ENCODE assay signal across 9 cellular contexts in genomic region chr7:124263232-124263827, GRCh38.
DNase-seq lines count a peak whose midpoint lies in the region; ATAC-seq, FAIRE-seq and TF ChIP-seq lines count a peak whose summit lies in the region.
"Had no signal": no experiment of that assay in that cellular context is flagged by ENCODE, and none has a peak within 500 bp of the region (broad histone marks: within the 10 kb centered on the region; RNA-seq: fewer than 3 reads in every experiment).

No MANE protein-coding gene starts in this region.

- in situ Hi-C loops in K562 (cut with MboI), result no loop called here

- no peaks in the 10 kb centered on the region for H3K36me3 ChIP-seq in K562 (ENCODE audit: control insufficient read depth, insufficient read depth, low read length)
- H3K36me3 ChIP-seq: SJSA1 had no signal

- no peaks in the 10 kb centered on the region for H3K4me1 ChIP-seq in K562 (replicated peaks in 1 of 2; ENCODE audit: control insufficient read depth in 2 of 2, insufficient read depth in 2 of 2, low read length in 2 of 2)
- H3K4me1 ChIP-seq: SJSA1 had no signal

- intact Hi-C loops in K562 (cut with micrococcal nuclease), result no loop called here

- no peak for FAIRE-seq in K562 (lab: Jason Lieb, UNC)

- TF ChIP-seq POLR2A in K562 (conservative IDR thresholded peaks at IDR 0.05), result no peak

- DNase-seq in GM10248 (ENCODE audit: extremely low spot score) (peak; percentile 25), K562 (ENCODE audit: extremely low read depth in 1 of 4, low spot score in 3 of 4) (peak in 1 of 4 experiments; percentile 3), NCI-H345 treated with DMSO at 0.1 percent for 48 hours (lab: John Stamatoyannopoulos, UW; ENCODE audit: unreplicated experiment) (no peak), NCI-H1694 treated with DMSO at 0.1 percent for 48 hours (lab: John Stamatoyannopoulos, UW) (no peak), NCI-H446 treated with DMSO at 0.1 percent for 48 hours (lab: John Stamatoyannopoulos, UW) (no peak), GF-D8 (lab: John Stamatoyannopoulos, UW) (no peak)

- H3K4me2 ChIP-seq in K562 (ENCODE audit: insufficient read depth, low read length), result no peak overlapping the region

- H3K9me1 ChIP-seq in K562 (ENCODE audit: control insufficient read depth, insufficient read depth, low read length), result no peaks in the 10 kb centered on the region

- TF ChIP-seq CTCF in GM10248 (IDR thresholded peaks at IDR 0.05; ENCODE audit: control extremely low read depth, extremely low read depth, low read depth, missing control alignments), result no peak
- TF ChIP-seq CTCF in K562 (IDR thresholded peaks at IDR 0.05 in 2 of 3, conservative IDR thresholded peaks at IDR 0.05 in 1 of 3; ENCODE audit: insufficient read depth in 2 of 3, low read depth in 1 of 3, low read length in 3 of 3), result no peak

- H3K79me2 ChIP-seq in K562 (ENCODE audit: control insufficient read depth, insufficient read depth, low read length), result no peaks in the 10 kb centered on the region

- peak; percentile 20 to 33; a peak in 2 of 4 replicates for TF ChIP-seq RAD21 in K562 (CRISPR knock-in tag; conservative IDR thresholded peaks at IDR 0.05 in 1 of 2, IDR thresholded peaks at IDR 0.05 in 1 of 2)

- H2AFZ ChIP-seq in K562 (ENCODE audit: low read depth, low read length), result no peak overlapping the region

- 0 out of 2 replicates have a peak, but pooled peaks cover 1% of the 10 kb centered on the region for H3K9me3 ChIP-seq in K562 (replicated peaks; ENCODE audit: control insufficient read depth, insufficient read depth, low read depth, low read length)
- H3K9me3 ChIP-seq: SJSA1 had no signal

- POLR2A ChIA-PET in GM10248 (lab: Yijun Ruan, JAX), result no interaction called here
- POLR2A ChIA-PET in K562 (lab: Yijun Ruan, JAX), result interaction anchor here (0.6 kb wide), 1 partner anchor 374 kb away, joined by 3 read pairs; no protein-coding TSS in a partner anchor

- no peak for TF ChIP-seq EP300 in K562 (IDR thresholded peaks at IDR 0.05; ENCODE audit: low read length)

- ATAC-seq in GM21447 (IDR thresholded peaks at IDR 0.05; ENCODE audit: unreplicated experiment), result peak; percentile 87
- ATAC-seq in HG03432 (IDR thresholded peaks at IDR 0.05; ENCODE audit: unreplicated experiment), result peak; percentile 96
- peak; percentile 63 for ATAC-seq in K562

- no TSS peak for BruUV-seq in K562 (replicated peaks; lab: Mats Ljungman, UMichigan)

- no peak overlapping the region for H3K9ac ChIP-seq in K562 (ENCODE audit: insufficient read depth in 1 of 2, low read depth in 2 of 2, low read length in 2 of 2)

- 1% methylated on average over 4 of the region's 4 CpGs for WGBS in K562 (ENCODE audit: insufficient coverage, low coverage, missing lambda C conversion rate)

- H3K27ac ChIP-seq in K562 (ENCODE audit: extremely low read depth, low read depth, low read length), result no peak overlapping the region
- H3K27ac ChIP-seq: SJSA1 had no signal

- CTCF ChIA-PET in GM10248 (lab: Yijun Ruan, JAX), result interaction anchor here (0.8 to 1.5 kb wide), 2 partner anchors 13 to 15 kb away, joined by 4 to 5 read pairs; no protein-coding TSS in a partner anchor
- CTCF ChIA-PET in K562 (lab: Yijun Ruan, JAX; ENCODE audit: low intra/inter-chr PET ratio), result no interaction called here

- no peaks in the 10 kb centered on the region for H3K27me3 ChIP-seq in K562 (ENCODE audit: control insufficient read depth in 2 of 2, insufficient read depth in 2 of 2, low read length in 2 of 2)
- H3K27me3 ChIP-seq: SJSA1 had no signal

- no peaks in the 10 kb centered on the region for H4K20me1 ChIP-seq in K562 (replicated peaks; ENCODE audit: control insufficient read depth, insufficient read depth, low read length)

- no peak overlapping the region for H3K4me3 ChIP-seq in K562
- H3K4me3 ChIP-seq: SJSA1 had no signal

TF ChIP-seq in K562, 482 proteins besides CTCF, POLR2A, EP300 and RAD21 (continues in another document):
- TF ChIP-seq, protein P1, sequence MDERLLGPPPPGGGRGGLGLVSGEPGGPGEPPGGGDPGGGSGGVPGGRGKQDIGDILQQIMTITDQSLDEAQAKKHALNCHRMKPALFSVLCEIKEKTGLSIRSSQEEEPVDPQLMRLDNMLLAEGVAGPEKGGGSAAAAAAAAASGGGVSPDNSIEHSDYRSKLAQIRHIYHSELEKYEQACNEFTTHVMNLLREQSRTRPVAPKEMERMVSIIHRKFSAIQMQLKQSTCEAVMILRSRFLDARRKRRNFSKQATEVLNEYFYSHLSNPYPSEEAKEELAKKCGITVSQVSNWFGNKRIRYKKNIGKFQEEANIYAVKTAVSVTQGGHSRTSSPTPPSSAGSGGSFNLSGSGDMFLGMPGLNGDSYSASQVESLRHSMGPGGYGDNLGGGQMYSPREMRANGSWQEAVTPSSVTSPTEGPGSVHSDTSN (CRISPR knock-in tag; IDR thresholded peaks at IDR 0.05; ENCODE audit: low read depth), result 0 out of 2 replicates have a peak, but pooled peaks have one; percentile 17
- TF ChIP-seq, protein P1 (tag; conservative IDR thresholded peaks at IDR 0.05; ENCODE audit: low read depth), result no peak
- TF ChIP-seq ZC3H8 (IDR thresholded peaks at IDR 0.05), result no peak
- peak; percentile 43 for TF ChIP-seq RFX1 (IDR thresholded peaks at IDR 0.05)
- TF ChIP-seq CEBPB (tag; IDR thresholded peaks at IDR 0.05), result peak; percentile 27; the same call in 1 of the 2 replicates
- TF ChIP-seq, protein P2, sequence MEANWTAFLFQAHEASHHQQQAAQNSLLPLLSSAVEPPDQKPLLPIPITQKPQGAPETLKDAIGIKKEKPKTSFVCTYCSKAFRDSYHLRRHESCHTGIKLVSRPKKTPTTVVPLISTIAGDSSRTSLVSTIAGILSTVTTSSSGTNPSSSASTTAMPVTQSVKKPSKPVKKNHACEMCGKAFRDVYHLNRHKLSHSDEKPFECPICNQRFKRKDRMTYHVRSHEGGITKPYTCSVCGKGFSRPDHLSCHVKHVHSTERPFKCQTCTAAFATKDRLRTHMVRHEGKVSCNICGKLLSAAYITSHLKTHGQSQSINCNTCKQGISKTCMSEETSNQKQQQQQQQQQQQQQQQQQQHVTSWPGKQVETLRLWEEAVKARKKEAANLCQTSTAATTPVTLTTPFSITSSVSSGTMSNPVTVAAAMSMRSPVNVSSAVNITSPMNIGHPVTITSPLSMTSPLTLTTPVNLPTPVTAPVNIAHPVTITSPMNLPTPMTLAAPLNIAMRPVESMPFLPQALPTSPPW (CRISPR knock-in tag; IDR thresholded peaks at IDR 0.05), result 0 out of 2 replicates have a peak, but pooled peaks have one; percentile 9
- TF ChIP-seq, protein P3, sequence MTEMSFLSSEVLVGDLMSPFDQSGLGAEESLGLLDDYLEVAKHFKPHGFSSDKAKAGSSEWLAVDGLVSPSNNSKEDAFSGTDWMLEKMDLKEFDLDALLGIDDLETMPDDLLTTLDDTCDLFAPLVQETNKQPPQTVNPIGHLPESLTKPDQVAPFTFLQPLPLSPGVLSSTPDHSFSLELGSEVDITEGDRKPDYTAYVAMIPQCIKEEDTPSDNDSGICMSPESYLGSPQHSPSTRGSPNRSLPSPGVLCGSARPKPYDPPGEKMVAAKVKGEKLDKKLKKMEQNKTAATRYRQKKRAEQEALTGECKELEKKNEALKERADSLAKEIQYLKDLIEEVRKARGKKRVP (CRISPR knock-in tag; IDR thresholded peaks at IDR 0.05), result peak; percentile 99
- peak; percentile 46; the same call in 1 of the 2 replicates for TF ChIP-seq ZBTB17 (CRISPR knock-in tag; IDR thresholded peaks at IDR 0.05)
- TF ChIP-seq, protein P4, sequence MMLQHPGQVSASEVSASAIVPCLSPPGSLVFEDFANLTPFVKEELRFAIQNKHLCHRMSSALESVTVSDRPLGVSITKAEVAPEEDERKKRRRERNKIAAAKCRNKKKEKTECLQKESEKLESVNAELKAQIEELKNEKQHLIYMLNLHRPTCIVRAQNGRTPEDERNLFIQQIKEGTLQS (IDR thresholded peaks at IDR 0.05), result peak; percentile 68; the same call in 1 of the 2 replicates
- TF ChIP-seq, protein P4 (CRISPR knock-in tag; conservative IDR thresholded peaks at IDR 0.05), result no peak
- no peak for TF ChIP-seq SMC3 (conservative IDR thresholded peaks at IDR 0.05; ENCODE audit: insufficient read depth, low read depth, low read length)
- 0 out of 2 replicates have a peak, but pooled peaks have one; percentile 15 for TF ChIP-seq JUND (IDR thresholded peaks at IDR 0.05; ENCODE audit: borderline replicate concordance, low read depth, low read length)
- TF ChIP-seq JUND (tag; IDR thresholded peaks at IDR 0.05; ENCODE audit: borderline replicate concordance, low read depth, low read length), result no peak
- TF ChIP-seq ZSCAN32 (CRISPR knock-in tag; IDR thresholded peaks at IDR 0.05), result peak; percentile 93
- TF ChIP-seq ZNF140 (CRISPR knock-in tag; IDR thresholded peaks at IDR 0.05), result no peak
- TF ChIP-seq FOXA3 (CRISPR knock-in tag; conservative IDR thresholded peaks at IDR 0.05 in 1 of 2, IDR thresholded peaks at IDR 0.05 in 1 of 2), result no peak
- TF ChIP-seq IRF2 (CRISPR knock-in tag; IDR thresholded peaks at IDR 0.05), result no peak
- no peak for TF ChIP-seq RFX5 (IDR thresholded peaks at IDR 0.05; ENCODE audit: low read depth, low read length)
- no peak for TF ChIP-seq NBN (IDR thresholded peaks at IDR 0.05; ENCODE audit: low read depth)
- peak; percentile 60; the same call in 1 of the 2 replicates for TF ChIP-seq ZNF311 (CRISPR knock-in tag; IDR thresholded peaks at IDR 0.05)
- no peak for TF ChIP-seq MTA2 (IDR thresholded peaks at IDR 0.05; ENCODE audit: low read depth)
- TF ChIP-seq DMBX1 (CRISPR knock-in tag; IDR thresholded peaks at IDR 0.05; ENCODE audit: borderline replicate concordance), result 0 out of 2 replicates have a peak, but pooled peaks have one; percentile 9
- peak; percentile 33; the same call in 1 of the 2 replicates for TF ChIP-seq CXXC5 (CRISPR knock-in tag; IDR thresholded peaks at IDR 0.05)
